ENCODE assay signal across 1 cellular context in the genomic region with DNA sequence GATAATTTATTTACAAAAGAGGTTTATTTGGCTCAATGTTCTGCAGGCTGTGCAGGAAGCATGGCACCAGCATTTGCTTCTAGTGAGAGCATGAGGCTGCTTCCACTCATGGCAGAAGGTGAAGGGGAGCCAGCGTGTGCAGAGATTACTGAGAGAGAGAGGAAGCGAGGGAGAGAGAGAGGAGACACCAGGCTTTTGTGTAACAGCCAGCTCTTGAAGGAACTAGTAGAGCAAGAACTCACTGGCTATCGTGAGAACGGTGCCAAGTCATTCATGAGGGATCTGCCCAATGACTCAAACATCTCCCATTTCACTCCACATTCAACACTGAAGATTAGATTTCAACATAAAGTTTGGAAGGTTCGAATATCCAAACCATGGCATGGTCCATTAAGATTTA.
TF ChIP-seq lines count a peak whose summit lies in the region.

No MANE protein-coding gene starts in this region.

TF ChIP-seq in WTC11, 78 proteins besides CTCF, POLR2A, EP300 and RAD21 (continued from another document):
- TF ChIP-seq, protein P1, sequence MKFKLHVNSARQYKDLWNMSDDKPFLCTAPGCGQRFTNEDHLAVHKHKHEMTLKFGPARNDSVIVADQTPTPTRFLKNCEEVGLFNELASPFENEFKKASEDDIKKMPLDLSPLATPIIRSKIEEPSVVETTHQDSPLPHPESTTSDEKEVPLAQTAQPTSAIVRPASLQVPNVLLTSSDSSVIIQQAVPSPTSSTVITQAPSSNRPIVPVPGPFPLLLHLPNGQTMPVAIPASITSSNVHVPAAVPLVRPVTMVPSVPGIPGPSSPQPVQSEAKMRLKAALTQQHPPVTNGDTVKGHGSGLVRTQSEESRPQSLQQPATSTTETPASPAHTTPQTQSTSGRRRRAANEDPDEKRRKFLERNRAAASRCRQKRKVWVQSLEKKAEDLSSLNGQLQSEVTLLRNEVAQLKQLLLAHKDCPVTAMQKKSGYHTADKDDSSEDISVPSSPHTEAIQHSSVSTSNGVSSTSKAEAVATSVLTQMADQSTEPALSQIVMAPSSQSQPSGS (CRISPR knock-in tag; IDR thresholded peaks at IDR 0.05; ENCODE audit: borderline replicate concordance, low read depth): no peak
- TF ChIP-seq, protein P2, sequence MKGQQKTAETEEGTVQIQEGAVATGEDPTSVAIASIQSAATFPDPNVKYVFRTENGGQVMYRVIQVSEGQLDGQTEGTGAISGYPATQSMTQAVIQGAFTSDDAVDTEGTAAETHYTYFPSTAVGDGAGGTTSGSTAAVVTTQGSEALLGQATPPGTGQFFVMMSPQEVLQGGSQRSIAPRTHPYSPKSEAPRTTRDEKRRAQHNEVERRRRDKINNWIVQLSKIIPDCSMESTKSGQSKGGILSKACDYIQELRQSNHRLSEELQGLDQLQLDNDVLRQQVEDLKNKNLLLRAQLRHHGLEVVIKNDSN (CRISPR knock-in tag; IDR thresholded peaks at IDR 0.05): no peak
- TF ChIP-seq, protein P3, sequence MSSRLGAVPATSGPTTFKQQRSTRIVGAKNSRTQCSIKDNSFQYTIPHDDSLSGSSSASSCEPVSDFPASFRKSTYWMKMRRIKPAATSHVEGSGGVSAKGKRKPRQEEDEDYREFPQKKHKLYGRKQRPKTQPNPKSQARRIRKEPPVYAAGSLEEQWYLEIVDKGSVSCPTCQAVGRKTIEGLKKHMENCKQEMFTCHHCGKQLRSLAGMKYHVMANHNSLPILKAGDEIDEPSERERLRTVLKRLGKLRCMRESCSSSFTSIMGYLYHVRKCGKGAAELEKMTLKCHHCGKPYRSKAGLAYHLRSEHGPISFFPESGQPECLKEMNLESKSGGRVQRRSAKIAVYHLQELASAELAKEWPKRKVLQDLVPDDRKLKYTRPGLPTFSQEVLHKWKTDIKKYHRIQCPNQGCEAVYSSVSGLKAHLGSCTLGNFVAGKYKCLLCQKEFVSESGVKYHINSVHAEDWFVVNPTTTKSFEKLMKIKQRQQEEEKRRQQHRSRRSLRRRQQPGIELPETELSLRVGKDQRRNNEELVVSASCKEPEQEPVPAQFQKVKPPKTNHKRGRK (CRISPR knock-in tag; IDR thresholded peaks at IDR 0.05; ENCODE audit: borderline replicate concordance): no peak
- no peak for TF ChIP-seq ZNF232 (CRISPR knock-in tag; IDR thresholded peaks at IDR 0.05)
- TF ChIP-seq, protein P4, sequence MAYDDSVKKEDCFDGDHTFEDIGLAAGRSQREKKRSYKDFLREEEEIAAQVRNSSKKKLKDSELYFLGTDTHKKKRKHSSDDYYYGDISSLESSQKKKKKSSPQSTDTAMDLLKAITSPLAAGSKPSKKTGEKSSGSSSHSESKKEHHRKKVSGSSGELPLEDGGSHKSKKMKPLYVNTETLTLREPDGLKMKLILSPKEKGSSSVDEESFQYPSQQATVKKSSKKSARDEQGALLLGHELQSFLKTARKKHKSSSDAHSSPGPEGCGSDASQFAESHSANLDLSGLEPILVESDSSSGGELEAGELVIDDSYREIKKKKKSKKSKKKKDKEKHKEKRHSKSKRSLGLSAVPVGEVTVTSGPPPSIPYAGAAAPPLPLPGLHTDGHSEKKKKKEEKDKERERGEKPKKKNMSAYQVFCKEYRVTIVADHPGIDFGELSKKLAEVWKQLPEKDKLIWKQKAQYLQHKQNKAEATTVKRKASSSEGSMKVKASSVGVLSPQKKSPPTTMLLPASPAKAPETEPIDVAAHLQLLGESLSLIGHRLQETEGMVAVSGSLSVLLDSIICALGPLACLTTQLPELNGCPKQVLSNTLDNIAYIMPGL (CRISPR knock-in tag; IDR thresholded peaks at IDR 0.05): no peak
